12 cellular contexts compared by ENCODE assay signal in genomic region chr11:35144811-35145210, GRCh38. TPM values are rescaled to one million over a fixed set of nuclear protein-coding genes. Genes with fewer than 3 reads are reported as not detected.
DNase-seq lines count a peak whose midpoint lies in the region; ATAC-seq, FAIRE-seq and TF ChIP-seq lines count a peak whose summit lies in the region.
"Had no signal": no experiment of that assay in that cellular context is flagged by ENCODE, and none has a peak within 500 bp of the region (broad histone marks: within the 10 kb centered on the region; RNA-seq: fewer than 3 reads in every experiment).

No MANE protein-coding gene starts in this region.

- H3K4me1 Mint-ChIP-seq in activated naive CD8-positive, alpha-beta T cell (ENCODE audit: low read depth): peaks cover 76% of the 10 kb centered on the region

- H3K27ac ChIP-seq in BLaER1 (no peak overlapping the region), HCT116 (ENCODE audit: low read depth, low read length) (peak overlapping the region; percentile 97), keratinocyte (ENCODE audit: control insufficient read depth, insufficient read depth, low read length) (peak overlapping the region; percentile 95), heart right ventricle (peak overlapping the region in 1 of 10 donors; percentile 98)
- H3K27ac ChIP-seq: VCaP had no signal

- H3K9me3 ChIP-seq in BLaER1 (peaks cover 19% of the 10 kb centered on the region), HCT116 (ENCODE audit: control insufficient read depth in 1 of 2, insufficient read depth in 1 of 2, low read depth in 1 of 2, low read length in 2 of 2) (no peaks in the 10 kb centered on the region), keratinocyte (ENCODE audit: control insufficient read depth, low read depth, low read length) (no peaks in the 10 kb centered on the region), heart right ventricle (peaks cover 0 to 2% (median 0%) of the 10 kb centered on the region in 11 donors)

- peaks cover 67% of the 10 kb centered on the region for H3K4me1 ChIP-seq in BLaER1
- peaks cover 70 to 94% of the 10 kb centered on the region in 2 experiments for H3K4me1 ChIP-seq in HCT116 (ENCODE audit: control insufficient read depth in 1 of 2, insufficient read depth in 2 of 2, low read length in 2 of 2)
- H3K4me1 ChIP-seq in keratinocyte (ENCODE audit: control insufficient read depth, extremely low read depth, insufficient read depth, low read length): peaks cover 55% of the 10 kb centered on the region
- peaks cover 0 to 81% (median under 1%) of the 10 kb centered on the region in 9 donors for H3K4me1 ChIP-seq in heart right ventricle

- intact Hi-C loops in HCT116 (cut with micrococcal nuclease): loop anchor here (5.0 kb wide), 2 partner anchors 63 to 247 kb away; no protein-coding TSS in a partner anchor
- intact Hi-C loops in heart right ventricle (cut with DNase I): no loop called here

- H3K36me3 ChIP-seq in BLaER1 (peaks cover 67% of the 10 kb centered on the region), HCT116 (ENCODE audit: control insufficient read depth in 1 of 2, insufficient read depth in 2 of 2, low read length in 2 of 2) (peaks cover 9 to 28% of the 10 kb centered on the region in 2 experiments; a peak in 3 of 4 replicates), keratinocyte (ENCODE audit: control insufficient read depth in 2 of 2, extremely low read depth in 1 of 2, insufficient read depth in 2 of 2, low read length in 2 of 2) (peaks cover 20 to 38% of the 10 kb centered on the region in 2 experiments), heart right ventricle (peaks cover 0 to 59% (median 0%) of the 10 kb centered on the region in 9 donors)

- H3K4me3 ChIP-seq in BLaER1: no peak overlapping the region
- peak overlapping the region in 1 of 2 experiments; percentile 44; a peak in 2 of 4 replicates for H3K4me3 ChIP-seq in HCT116 (replicated peaks in 1 of 2; ENCODE audit: low read depth in 1 of 2, low read length in 2 of 2)
- H3K4me3 ChIP-seq in keratinocyte (ENCODE audit: control insufficient read depth in 2 of 3, extremely low read depth in 1 of 3, insufficient read depth in 2 of 3, low read depth in 1 of 3, low read length in 3 of 3): peak overlapping the region in 2 of 3 experiments; percentile 16 to 92
- peak overlapping the region in 1 of 10 donors; percentile 94 for H3K4me3 ChIP-seq in heart right ventricle

- peak overlapping the region; percentile 97 for H3K4me2 ChIP-seq in BLaER1
- peak overlapping the region; percentile 99 for H3K4me2 ChIP-seq in HCT116 (ENCODE audit: low read length)
- peak overlapping the region; percentile 99 for H3K4me2 ChIP-seq in keratinocyte (ENCODE audit: control insufficient read depth, extremely low read depth, insufficient read depth, low read depth, low read length)

- DNase-seq in HCT116 (ENCODE audit: low read depth, low spot score) (no peak), keratinocyte (ENCODE audit: low read depth, low spot score) (no peak), amygdala (lab: John Stamatoyannopoulos, UW) (no peak), heart right ventricle (no peak), GM10266 (ENCODE audit: extremely low spot score) (no peak)
- no peak for DNase-seq in stimulated activated naive CD4-positive, alpha-beta T cell treated with Interleukin-2 at 50 U/mL for 16 hours (lab: John Stamatoyannopoulos, UW)
- DNase-seq: cortex of kidney, kidney, substantia nigra had no signal

- CTCF ChIA-PET in HCT116 (lab: Charles Lee): no interaction called here

- no peak for FAIRE-seq in keratinocyte (lab: Jason Lieb, UNC)
- FAIRE-seq: kidney had no signal

- no peaks in the 10 kb centered on the region for H3K27me3 ChIP-seq in BLaER1
- H3K27me3 ChIP-seq in HCT116 (ENCODE audit: insufficient read depth, low read length): no peaks in the 10 kb centered on the region
- no peaks in the 10 kb centered on the region for H3K27me3 ChIP-seq in keratinocyte (ENCODE audit: control insufficient read depth, extremely low read depth, insufficient read depth, low read length)
- no peaks in the 10 kb centered on the region for H3K27me3 ChIP-seq in heart right ventricle

- H3K9ac ChIP-seq in BLaER1: no peak overlapping the region
- H3K9ac ChIP-seq in HCT116 (ENCODE audit: low read length): peak overlapping the region; percentile 55
- H3K9ac ChIP-seq in keratinocyte (ENCODE audit: control insufficient read depth, extremely low read depth, insufficient read depth, low read length): peak overlapping the region; percentile 16

- BruUV-seq in HCT116 (replicated peaks; lab: Mats Ljungman, UMichigan): no TSS peak

- H3K36me3 Mint-ChIP-seq in activated naive CD8-positive, alpha-beta T cell: peaks cover 42% of the 10 kb centered on the region

- TF ChIP-seq POLR2A in HCT116 (IDR thresholded peaks at IDR 0.05; ENCODE audit: borderline replicate concordance, extremely low read depth, insufficient read depth, insufficient read length): no peak

- H3K9me3 Mint-ChIP-seq in activated naive CD8-positive, alpha-beta T cell (ENCODE audit: low read depth): no peaks in the 10 kb centered on the region

- WGBS in heart right ventricle, 2 donors: 85 to 87% methylated on average over 1 of the region's 1 CpG

- H4K20me1 ChIP-seq in BLaER1 (peaks cover 88% of the 10 kb centered on the region), HCT116 (ENCODE audit: insufficient read depth) (peaks cover 15% of the 10 kb centered on the region; the same call in 1 of the 2 replicates), keratinocyte (ENCODE audit: control insufficient read depth, extremely low read depth, insufficient read depth, low read length) (peaks cover 47% of the 10 kb centered on the region)

- no peaks in the 10 kb centered on the region for H3K27me3 Mint-ChIP-seq in activated naive CD8-positive, alpha-beta T cell

- POLR2A ChIA-PET in HCT116 (lab: Charles Lee): no interaction called here

- TF ChIP-seq RAD21 in HCT116 (IDR thresholded peaks at IDR 0.05; ENCODE audit: low read depth): no peak

- peak overlapping the region; percentile 98 for H3K27ac Mint-ChIP-seq in activated naive CD8-positive, alpha-beta T cell

- peaks cover 99% of the 10 kb centered on the region for H3K79me2 ChIP-seq in HCT116 (ENCODE audit: insufficient read depth, low read length)
- H3K79me2 ChIP-seq in keratinocyte (ENCODE audit: control insufficient read depth, insufficient read depth, low read length): peaks cover 97% of the 10 kb centered on the region

- H3K4me3 Mint-ChIP-seq in activated naive CD8-positive, alpha-beta T cell: peak overlapping the region; percentile 98

- TF ChIP-seq CTCF in HCT116 (IDR thresholded peaks at IDR 0.05 in 2 of 3, conservative IDR thresholded peaks at IDR 0.05 in 1 of 3; ENCODE audit: borderline replicate concordance in 1 of 3, insufficient read depth in 1 of 3, low read depth in 2 of 3, low read length in 2 of 3) (no peak), keratinocyte (optimal IDR thresholded peaks at IDR 0.05 in 1 of 3, IDR thresholded peaks at IDR 0.05 in 1 of 3, conservative IDR thresholded peaks at IDR 0.05 in 1 of 3; ENCODE audit: extremely low read depth in 1 of 3, insufficient read depth in 2 of 3, low read length in 3 of 3) (no peak), heart right ventricle (IDR thresholded peaks at IDR 0.05) (no peak), GM10266 (IDR thresholded peaks at IDR 0.05; ENCODE audit: control insufficient read depth, insufficient read depth, low read depth, missing control alignments) (no peak)

- dilution Hi-C loops in keratinocyte (cut with MboI; ENCODE audit: extremely low pct_ligation_motif_present, low sequenced_read_pairs): no loop called here

- no peak for ATAC-seq in HCT116
- no peak for ATAC-seq in heart right ventricle

- RAD21 ChIA-PET in HCT116 (lab: Charles Lee; ENCODE audit: low non-redundant PET in 1 of 2, low total read pairs in 2 of 2, uncharacterized antibody in 2 of 2, unreplicated experiment in 2 of 2): no interaction called here

- H3K9me2 ChIP-seq in HCT116 (ENCODE audit: insufficient read depth): no peaks in the 10 kb centered on the region

- peaks cover 2% of the 10 kb centered on the region for H3K9me1 ChIP-seq in keratinocyte (ENCODE audit: control insufficient read depth, extremely low read depth, insufficient read depth, low read length)

- H2AFZ ChIP-seq in HCT116 (ENCODE audit: low read depth, low read length, poor library complexity, severe bottlenecking) (no peak overlapping the region), keratinocyte (ENCODE audit: control insufficient read depth, low read length) (no peak overlapping the region)

TF ChIP-seq in HCT116, 20 proteins besides CTCF, POLR2A, EP300 and RAD21 (continues in another document):
- TF ChIP-seq SIN3A (IDR thresholded peaks at IDR 0.05; ENCODE audit: low read depth): no peak

RNA-seq across cellular contexts. Expression of gene CD44, which starts 5.8 kb away (rescaled TPM):
- 742 TPM for total RNA-seq in HCT116 (2021; ENCODE audit: unreplicated experiment)
- polyA plus RNA-seq in HCT116 (2012): 668 and 736 TPM in 2 replicates
- 1,621 to 2,271 TPM (median 2,038 TPM) in 3 replicates for polyA plus RNA-seq in keratinocyte
- 1,899 TPM for polyA plus RNA-seq in keratinocyte (2011; ENCODE audit: low read depth)
- 704 and 1,157 TPM in 2 replicates for polyA plus RNA-seq in keratinocyte (2011; cell fraction: cytosol; rRNA removed)
- 3,164 and 3,631 TPM in 2 replicates for polyA plus RNA-seq in keratinocyte (2011; cell fraction: nucleus; rRNA removed)
- 637 and 1,345 TPM in 2 replicates for polyA plus RNA-seq in keratinocyte (2012; ENCODE audit: low replicate concordance)
- 1,693 to 2,971 TPM (median 2,836 TPM) in 3 replicates for polyA minus RNA-seq in keratinocyte
- 1,343 TPM for polyA minus RNA-seq in keratinocyte (2011; cell fraction: cytosol; rRNA and poly(A)+ RNA removed)
- 2,671 and 5,354 TPM in 2 replicates for polyA minus RNA-seq in keratinocyte (2011; cell fraction: nucleus; rRNA and poly(A)+ RNA removed)
- total RNA-seq in heart right ventricle: 100 to 1,000 TPM in 1 of 10 donors, 10 to 100 TPM in 9; 18.9 to 104 (median 27.1) TPM
- polyA plus RNA-seq in heart right ventricle: 10 to 100 TPM in 1 of 2 donors, 1 to 10 TPM in 1; 7.0 to 18.8 TPM
